Comparison of ENCODE assay signal across 24 cellular contexts in the genomic region with DNA sequence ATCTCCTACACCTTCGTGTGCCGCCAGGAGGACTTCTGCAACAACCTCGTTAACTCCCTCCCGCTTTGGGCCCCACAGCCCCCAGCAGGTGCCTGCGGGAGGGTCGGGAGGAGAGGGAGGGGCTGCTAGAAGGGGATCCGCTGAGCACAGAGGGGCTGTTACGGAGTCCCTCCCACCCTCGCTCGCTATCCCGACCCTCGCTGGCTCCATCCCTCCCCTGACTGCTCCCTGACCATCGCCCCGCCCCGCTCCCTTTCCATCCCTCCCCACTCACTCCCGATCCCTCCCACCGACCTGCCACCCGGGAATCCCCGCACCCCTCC. TPM values are rescaled to one million over a fixed set of nuclear protein-coding genes. Genes with fewer than 3 reads are reported as not detected.
DNase-seq lines count a peak whose midpoint lies in the region; ATAC-seq and TF ChIP-seq lines count a peak whose summit lies in the region.
"Had no signal": no experiment of that assay in that cellular context is flagged by ENCODE, and none has a peak within 500 bp of the region (broad histone marks: within the 10 kb centered on the region; RNA-seq: fewer than 3 reads in every experiment).

No MANE protein-coding gene starts in this region.

- H3K4me1 ChIP-seq in iPS DF 6.9 (ENCODE audit: control insufficient read depth, insufficient read depth, low read length) (no peaks in the 10 kb centered on the region), neural progenitor cell (peaks cover 5% of the 10 kb centered on the region)
- H3K4me1 ChIP-seq: left lung, psoas muscle had no signal

- H3K9me3 ChIP-seq in iPS DF 6.9 (ENCODE audit: control insufficient read depth, insufficient read depth, low read length) (no peaks in the 10 kb centered on the region), neural progenitor cell (ENCODE audit: low read depth) (no peaks in the 10 kb centered on the region)
- H3K9me3 ChIP-seq: BLaER1 treated with 17β-estradiol and CSF1 and Interleukin-3, amounts not matched to agents 10 nM and 100 nM; esophagus muscularis mucosa; left lung; psoas muscle; upper lobe of left lung had no signal

- ATAC-seq in SK-N-SH treated with all-trans-retinoic acid at 6 μM for 48 hours (peak; percentile 37), GM21619 (IDR thresholded peaks at IDR 0.05; ENCODE audit: unreplicated experiment) (no peak), HG02623 (IDR thresholded peaks at IDR 0.05; ENCODE audit: unreplicated experiment) (no peak)
- ATAC-seq: left lung, psoas muscle had no signal

- H3K27ac Mint-ChIP-seq in neural progenitor cell = no peak overlapping the region

- H3K4me3 Mint-ChIP-seq in neural progenitor cell = peak overlapping the region; percentile 52

- H3K79me2 ChIP-seq in neural progenitor cell (ENCODE audit: low read depth) = no peaks in the 10 kb centered on the region

- H3K9me3 Mint-ChIP-seq in neural progenitor cell = peaks cover 3% of the 10 kb centered on the region

- H3K27ac ChIP-seq in iPS DF 6.9 (ENCODE audit: low read length) (no peak overlapping the region), neural progenitor cell (no peak overlapping the region)
- H3K27ac ChIP-seq: BLaER1 treated with 17β-estradiol and CSF1 and Interleukin-3, amounts not matched to agents 10 nM and 100 nM; brain microvascular endothelial cell; dorsolateral prefrontal cortex; esophagus muscularis mucosa; psoas muscle had no signal

- H3F3A ChIP-seq in neural progenitor cell (ENCODE audit: low read depth) = no peaks in the 10 kb centered on the region

- TF ChIP-seq CTCF in neural progenitor cell (IDR thresholded peaks at IDR 0.05) = peak; percentile 12

- no peak overlapping the region for H3K9ac ChIP-seq in neural progenitor cell
- H3K9ac ChIP-seq: BLaER1 treated with 17β-estradiol and CSF1 and Interleukin-3, amounts not matched to agents 10 nM and 100 nM had no signal

- no peaks in the 10 kb centered on the region for H3K36me3 Mint-ChIP-seq in neural progenitor cell

- H3K36me3 ChIP-seq in iPS DF 6.9 (ENCODE audit: control insufficient read depth, insufficient read depth, low read length) = no peaks in the 10 kb centered on the region
- H3K36me3 ChIP-seq in neural progenitor cell = no peaks in the 10 kb centered on the region
- H3K36me3 ChIP-seq: BLaER1 treated with 17β-estradiol and CSF1 and Interleukin-3, amounts not matched to agents 10 nM and 100 nM; brain microvascular endothelial cell; esophagus muscularis mucosa; left lung; upper lobe of left lung had no signal

- H3K4me2 ChIP-seq in neural progenitor cell = peak overlapping the region; percentile 87
- H3K4me2 ChIP-seq: BLaER1 treated with 17β-estradiol and CSF1 and Interleukin-3, amounts not matched to agents 10 nM and 100 nM had no signal

- H3K4me3 ChIP-seq in iPS DF 6.9 (ENCODE audit: low read length) = peak overlapping the region; percentile 56
- H3K4me3 ChIP-seq in neural progenitor cell = peak overlapping the region; percentile 68
- H3K4me3 ChIP-seq: BLaER1 treated with 17β-estradiol and CSF1 and Interleukin-3, amounts not matched to agents 10 nM and 100 nM; psoas muscle had no signal

- peaks cover 17% of the 10 kb centered on the region for H3K27me3 Mint-ChIP-seq in neural progenitor cell (ENCODE audit: insufficient read depth, low read depth)

- DNase-seq in ELF-1 (ENCODE audit: low read depth, low spot score) (peak; percentile 49), iPS DF 6.9 (ENCODE audit: low read depth, low spot score) (peak; percentile 25), neural progenitor cell (ENCODE audit: low spot score) (peak; percentile 65), T-helper 1 cell (no peak), mucosa of gallbladder (ENCODE audit: low spot score) (no peak)
- DNase-seq: activated CD4-positive, alpha-beta T cell treated with anti-CD3 and anti-CD28 coated beads, Interleukin-2, amount 50 U/mL, for 4 hours; activated naive CD4-positive, alpha-beta T cell treated with anti-CD3 and anti-CD28 coated beads, Interleukin-2, amount 50 U/mL, for 16 hours; brain microvascular endothelial cell; DMS153; dorsolateral prefrontal cortex; left lung; NCI-H1417 treated with DMSO at 0.1 percent for 48 hours; NCI-H2227 treated with DMSO at 0.1 percent for 48 hours; NK-92 treated with Interleukin-12 subunit alpha and Interleukin-12 subunit beta, amount 100 ng/mL, for 24 hours; psoas muscle; RPMI8226; stimulated activated CD4-positive, alpha-beta T cell treated with anti-CD3 and anti-CD28 coated beads, Interleukin-15, amount 100 ng/mL, for 24 hours; stimulated activated naive CD4-positive, alpha-beta T cell had no signal

- H2AFZ ChIP-seq in neural progenitor cell (replicated peaks) = peak overlapping the region; percentile 99

- H3K4me1 Mint-ChIP-seq in neural progenitor cell = no peaks in the 10 kb centered on the region

- H3K27me3 ChIP-seq in iPS DF 6.9 (ENCODE audit: control insufficient read depth, insufficient read depth, low read length) (no peaks in the 10 kb centered on the region), neural progenitor cell (peaks cover 13% of the 10 kb centered on the region)
- H3K27me3 ChIP-seq: BLaER1 treated with 17β-estradiol and CSF1 and Interleukin-3, amounts not matched to agents 10 nM and 100 nM had no signal

- H4K20me1 ChIP-seq in neural progenitor cell (ENCODE audit: low read depth) = no peaks in the 10 kb centered on the region
- H4K20me1 ChIP-seq: BLaER1 treated with 17β-estradiol and CSF1 and Interleukin-3, amounts not matched to agents 10 nM and 100 nM had no signal

- no CpG with 5 or more reads among the region's 19 CpGs for WGBS in iPS DF 6.9 (ENCODE audit: insufficient coverage, insufficient read length)

TF ChIP-seq in SK-N-SH treated with all-trans-retinoic acid at 6 μM for 48 hours, 23 proteins besides CTCF, POLR2A, EP300 and RAD21 (continues in another document):
- TF ChIP-seq, protein P1, sequence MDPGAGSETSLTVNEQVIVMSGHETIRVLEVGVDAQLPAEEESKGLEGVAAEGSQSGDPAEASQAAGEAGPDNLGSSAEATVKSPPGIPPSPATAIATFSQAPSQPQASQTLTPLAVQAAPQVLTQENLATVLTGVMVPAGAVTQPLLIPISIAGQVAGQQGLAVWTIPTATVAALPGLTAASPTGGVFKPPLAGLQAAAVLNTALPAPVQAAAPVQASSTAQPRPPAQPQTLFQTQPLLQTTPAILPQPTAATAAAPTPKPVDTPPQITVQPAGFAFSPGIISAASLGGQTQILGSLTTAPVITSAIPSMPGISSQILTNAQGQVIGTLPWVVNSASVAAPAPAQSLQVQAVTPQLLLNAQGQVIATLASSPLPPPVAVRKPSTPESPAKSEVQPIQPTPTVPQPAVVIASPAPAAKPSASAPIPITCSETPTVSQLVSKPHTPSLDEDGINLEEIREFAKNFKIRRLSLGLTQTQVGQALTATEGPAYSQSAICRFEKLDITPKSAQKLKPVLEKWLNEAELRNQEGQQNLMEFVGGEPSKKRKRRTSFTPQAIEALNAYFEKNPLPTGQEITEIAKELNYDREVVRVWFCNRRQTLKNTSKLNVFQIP (CRISPR knock-in tag; IDR thresholded peaks at IDR 0.05; ENCODE audit: borderline replicate concordance, low read depth) = no peak
- TF ChIP-seq ARNTL (CRISPR knock-in tag; IDR thresholded peaks at IDR 0.05; ENCODE audit: borderline replicate concordance, low read depth) (no peak), ZFP30 (CRISPR knock-in tag; IDR thresholded peaks at IDR 0.05) (no peak), ESRRG (CRISPR knock-in tag; IDR thresholded peaks at IDR 0.05) (no peak), OSR1 (CRISPR knock-in tag; IDR thresholded peaks at IDR 0.05) (no peak), ZNF565 (CRISPR knock-in tag; conservative IDR thresholded peaks at IDR 0.05; ENCODE audit: low read depth) (no peak), TCF4 (CRISPR knock-in tag; IDR thresholded peaks at IDR 0.05; ENCODE audit: borderline replicate concordance) (no peak), ZNF8 (CRISPR knock-in tag; IDR thresholded peaks at IDR 0.05) (no peak), TOX (CRISPR knock-in tag; IDR thresholded peaks at IDR 0.05; ENCODE audit: borderline replicate concordance) (no peak), RARB (CRISPR knock-in tag; IDR thresholded peaks at IDR 0.05) (no peak), ISL1 (CRISPR knock-in tag; IDR thresholded peaks at IDR 0.05) (no peak), ZC3H10 (CRISPR knock-in tag; IDR thresholded peaks at IDR 0.05) (no peak), CSDC2 (CRISPR knock-in tag; IDR thresholded peaks at IDR 0.05) (no peak)
- TF ChIP-seq, protein P2, sequence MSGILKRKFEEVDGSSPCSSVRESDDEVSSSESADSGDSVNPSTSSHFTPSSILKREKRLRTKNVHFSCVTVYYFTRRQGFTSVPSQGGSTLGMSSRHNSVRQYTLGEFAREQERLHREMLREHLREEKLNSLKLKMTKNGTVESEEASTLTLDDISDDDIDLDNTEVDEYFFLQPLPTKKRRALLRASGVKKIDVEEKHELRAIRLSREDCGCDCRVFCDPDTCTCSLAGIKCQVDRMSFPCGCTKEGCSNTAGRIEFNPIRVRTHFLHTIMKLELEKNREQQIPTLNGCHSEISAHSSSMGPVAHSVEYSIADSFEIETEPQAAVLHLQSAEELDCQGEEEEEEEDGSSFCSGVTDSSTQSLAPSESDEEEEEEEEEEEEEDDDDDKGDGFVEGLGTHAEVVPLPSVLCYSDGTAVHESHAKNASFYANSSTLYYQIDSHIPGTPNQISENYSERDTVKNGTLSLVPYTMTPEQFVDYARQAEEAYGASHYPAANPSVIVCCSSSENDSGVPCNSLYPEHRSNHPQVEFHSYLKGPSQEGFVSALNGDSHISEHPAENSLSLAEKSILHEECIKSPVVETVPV (CRISPR knock-in tag; IDR thresholded peaks at IDR 0.05) = no peak
- TF ChIP-seq, protein P3, sequence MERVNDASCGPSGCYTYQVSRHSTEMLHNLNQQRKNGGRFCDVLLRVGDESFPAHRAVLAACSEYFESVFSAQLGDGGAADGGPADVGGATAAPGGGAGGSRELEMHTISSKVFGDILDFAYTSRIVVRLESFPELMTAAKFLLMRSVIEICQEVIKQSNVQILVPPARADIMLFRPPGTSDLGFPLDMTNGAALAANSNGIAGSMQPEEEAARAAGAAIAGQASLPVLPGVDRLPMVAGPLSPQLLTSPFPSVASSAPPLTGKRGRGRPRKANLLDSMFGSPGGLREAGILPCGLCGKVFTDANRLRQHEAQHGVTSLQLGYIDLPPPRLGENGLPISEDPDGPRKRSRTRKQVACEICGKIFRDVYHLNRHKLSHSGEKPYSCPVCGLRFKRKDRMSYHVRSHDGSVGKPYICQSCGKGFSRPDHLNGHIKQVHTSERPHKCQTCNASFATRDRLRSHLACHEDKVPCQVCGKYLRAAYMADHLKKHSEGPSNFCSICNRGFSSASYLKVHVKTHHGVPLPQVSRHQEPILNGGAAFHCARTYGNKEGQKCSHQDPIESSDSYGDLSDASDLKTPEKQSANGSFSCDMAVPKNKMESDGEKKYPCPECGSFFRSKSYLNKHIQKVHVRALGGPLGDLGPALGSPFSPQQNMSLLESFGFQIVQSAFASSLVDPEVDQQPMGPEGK (CRISPR knock-in tag; IDR thresholded peaks at IDR 0.05; ENCODE audit: borderline replicate concordance) = no peak

RNA-seq across cellular contexts. Expression of a gene that starts 0.8 kb away (rescaled TPM):
- total RNA-seq in neural progenitor cell (ENCODE audit: low replicate concordance) = 0.12 TPM in 1 of 2 replicates, not detected in the other
- not detected for total RNA-seq in mucosa of gallbladder

Comparison
In these comparisons a context has a peak if more than half of its experiments do, and no peak if none do; other contexts are left out.
1. DNase-seq: peak in ELF-1 (single experiment), iPS DF 6.9 (single experiment) and neural progenitor cell (single experiment); none in T-helper 1 cell (0 of 5) and mucosa of gallbladder (single experiment).